Comparison of ENCODE assay signal across 18 cellular contexts in the genomic region with DNA sequence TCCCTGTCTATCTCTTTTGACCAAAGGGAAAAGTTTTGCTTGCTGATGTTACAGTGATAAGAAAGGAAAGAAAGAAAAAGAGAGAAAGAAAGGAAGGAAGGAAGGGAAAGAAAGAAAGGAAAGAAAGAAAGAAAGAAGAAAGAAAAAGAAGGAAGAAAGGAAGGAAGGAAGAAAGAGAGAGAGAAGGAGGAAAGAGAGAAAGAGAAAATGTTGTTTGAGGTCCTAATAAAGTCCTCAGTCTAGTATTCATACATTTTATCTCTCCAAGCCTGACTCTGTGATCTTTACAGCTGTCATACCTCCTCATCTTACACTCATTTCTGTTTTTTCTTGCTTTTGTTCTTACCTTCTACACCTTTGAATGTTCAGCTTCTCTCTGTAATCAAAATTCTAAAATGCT.
"Had no signal": no experiment of that assay in that cellular context is flagged by ENCODE, and none has a peak within 500 bp of the region (broad histone marks: within the 10 kb centered on the region; RNA-seq: fewer than 3 reads in every experiment).

No MANE protein-coding gene starts in this region.

- DNase-seq: activated CD4-positive, alpha-beta T cell treated with anti-CD3 and anti-CD28 coated beads, Interleukin-2, amount 50 U/mL, for 4 hours; activated CD8-positive, alpha-beta memory T cell treated with anti-CD3 and anti-CD28 coated beads, Interleukin-2, amount 10 ng/mL, durations not matched to agents 7 days and 5 days; activated gamma-delta T cell; activated T-cell treated with anti-CD3 and anti-CD28 coated beads, Interleukin-2, amount 50 U/mL, for 24 hours; amygdala; cerebellar nuclear complex; dorsolateral prefrontal cortex; esophagus squamous epithelium; foreskin keratinocyte; mucosa of descending colon; natural killer cell; nucleus accumbens; psoas muscle; stimulated activated CD4-positive, alpha-beta T cell treated with anti-CD3 and anti-CD28 coated beads, Interleukin-4, amount 100 ng/mL, for 1 hour; stimulated activated CD8-positive, alpha-beta memory T cell treated with anti-CD3 and anti-CD28 coated beads, Interleukin-4, amount 100 ng/mL, for 48 hours; T-helper 17 cell had no signal

- H3K27ac ChIP-seq: dorsolateral prefrontal cortex, esophagus squamous epithelium, foreskin keratinocyte, psoas muscle had no signal

- H3K36me3 ChIP-seq: esophagus squamous epithelium had no signal

- H3K9me3 ChIP-seq: esophagus squamous epithelium, mucosa of descending colon, psoas muscle had no signal

- H3K4me3 ChIP-seq: dorsolateral prefrontal cortex, esophagus squamous epithelium, mucosa of descending colon, psoas muscle had no signal

- H3K4me1 Mint-ChIP-seq: natural killer cell had no signal

- H3K4me3 Mint-ChIP-seq: activated CD8-positive, alpha-beta memory T cell treated with anti-CD3 and anti-CD28 coated beads, Interleukin-2, amount 10 ng/mL, durations not matched to agents 7 days and 5 days; activated naive CD8-positive, alpha-beta T cell; activated T-cell treated with anti-CD3 and anti-CD28 coated beads, Interleukin-2, amount 50 U/mL, for 24 hours; natural killer cell; stimulated activated naive CD8-positive, alpha-beta T cell treated with anti-CD3 and anti-CD28 coated beads, Interleukin-15, Interleukin-2, amounts not matched to agents 100 ng/mL and 50 ng/mL, for 24 hours; T-helper 17 cell had no signal

- H3K4me1 ChIP-seq: esophagus squamous epithelium, foreskin keratinocyte had no signal

- H3K27me3 ChIP-seq: dorsolateral prefrontal cortex, esophagus squamous epithelium, foreskin keratinocyte had no signal

- H3K36me3 Mint-ChIP-seq: activated CD8-positive, alpha-beta memory T cell treated with anti-CD3 and anti-CD28 coated beads, Interleukin-2, amount 10 ng/mL, durations not matched to agents 7 days and 5 days; activated naive CD8-positive, alpha-beta T cell; natural killer cell had no signal

- H3K27me3 Mint-ChIP-seq: activated naive CD8-positive, alpha-beta T cell; activated T-cell treated with anti-CD3 and anti-CD28 coated beads, Interleukin-2, amount 50 U/mL, for 24 hours; stimulated activated naive CD8-positive, alpha-beta T cell treated with anti-CD3 and anti-CD28 coated beads, Interleukin-15, Interleukin-2, amounts not matched to agents 100 ng/mL and 50 ng/mL, for 24 hours; T-helper 17 cell had no signal

- H3K9me3 Mint-ChIP-seq: activated T-cell treated with anti-CD3 and anti-CD28 coated beads, Interleukin-2, amount 50 U/mL, for 24 hours; natural killer cell; stimulated activated naive CD8-positive, alpha-beta T cell treated with anti-CD3 and anti-CD28 coated beads, Interleukin-15, Interleukin-2, amounts not matched to agents 100 ng/mL and 50 ng/mL, for 24 hours had no signal

- H3K27ac Mint-ChIP-seq: activated CD8-positive, alpha-beta memory T cell treated with anti-CD3 and anti-CD28 coated beads, Interleukin-2, amount 10 ng/mL, durations not matched to agents 7 days and 5 days; activated naive CD8-positive, alpha-beta T cell; activated T-cell treated with anti-CD3 and anti-CD28 coated beads, Interleukin-2, amount 50 U/mL, for 24 hours; natural killer cell; stimulated activated naive CD8-positive, alpha-beta T cell treated with anti-CD3 and anti-CD28 coated beads, Interleukin-15, Interleukin-2, amounts not matched to agents 100 ng/mL and 50 ng/mL, for 24 hours; T-helper 17 cell had no signal
